ENCODE assay signal across 8 cellular contexts in the genomic region with DNA sequence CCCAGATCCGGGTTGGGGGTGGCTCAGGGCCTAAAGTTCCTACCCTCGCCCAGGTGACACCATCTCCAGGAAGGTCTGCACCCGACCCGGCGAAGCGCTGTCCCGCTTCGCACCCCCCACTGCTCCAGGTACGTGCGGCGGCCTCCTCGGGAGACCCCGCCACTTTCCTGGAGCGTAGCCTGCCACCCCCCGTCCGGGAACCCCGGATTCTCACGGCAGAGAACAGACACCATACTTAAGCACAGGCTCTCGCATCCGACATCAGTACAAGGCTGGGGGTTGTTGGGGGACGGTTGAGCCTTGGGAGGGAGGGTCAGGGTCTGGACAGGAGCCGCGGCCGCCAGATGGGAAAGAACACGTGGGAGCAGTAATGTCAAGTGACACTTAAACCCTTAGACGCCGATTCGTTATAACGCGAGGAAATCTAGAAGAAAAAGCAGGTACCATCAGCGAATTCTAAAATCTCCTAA. TPM values are rescaled to one million over a fixed set of nuclear protein-coding genes. Genes with fewer than 3 reads are reported as not detected.
A peak's percentile ranks its signal among the peaks of the same experiment; 100 is the strongest.
DNase-seq lines count a peak whose midpoint lies in the region; ATAC-seq, FAIRE-seq and TF ChIP-seq lines count a peak whose summit lies in the region.

No MANE protein-coding gene starts in this region.

- no peak overlapping the region for H2BK15ac ChIP-seq in neuronal stem cell (ENCODE audit: low read length)

- H3K4me3 Mint-ChIP-seq in CD4-positive, CD25-positive, alpha-beta regulatory T cell = peak overlapping the region; percentile 84 to 93 (median 92)
- H3K4me3 Mint-ChIP-seq in activated T-helper 17 cell treated with anti-CD3 and anti-CD28 coated beads, Interleukin-2, amount 50 U/mL, for 72 hours = peak overlapping the region; percentile 86

- peak overlapping the region; percentile 93 for H3K27ac ChIP-seq in CD4-positive, CD25-positive, alpha-beta regulatory T cell (ENCODE audit: insufficient read depth, low read length, poor library complexity, severe bottlenecking)
- H3K27ac ChIP-seq in neuronal stem cell (replicated peaks; ENCODE audit: low read length) = peak overlapping the region; percentile 72
- peak overlapping the region; percentile 91 for H3K27ac ChIP-seq in suprapubic skin

- no peak overlapping the region for H3K4ac ChIP-seq in neuronal stem cell (ENCODE audit: low read length)

- H2BK120ac ChIP-seq in neuronal stem cell (ENCODE audit: low read depth, low read length) = no peak overlapping the region

- H2BK5ac ChIP-seq in neuronal stem cell (ENCODE audit: low read length) = no peak overlapping the region

- peaks cover 7% of the 10 kb centered on the region for H3K27me3 Mint-ChIP-seq in CD4-positive, CD25-positive, alpha-beta regulatory T cell
- H3K27me3 Mint-ChIP-seq in activated T-helper 17 cell treated with anti-CD3 and anti-CD28 coated beads, Interleukin-2, amount 50 U/mL, for 72 hours = no peaks in the 10 kb centered on the region

- H3K14ac ChIP-seq in neuronal stem cell (ENCODE audit: low read length) = no peak overlapping the region

- H3K18ac ChIP-seq in neuronal stem cell (ENCODE audit: low read length) = no peak overlapping the region

- no peaks in the 10 kb centered on the region for H3K27me3 ChIP-seq in CD4-positive, CD25-positive, alpha-beta regulatory T cell (ENCODE audit: control insufficient read depth, insufficient read depth, low read length)
- H3K27me3 ChIP-seq in neuronal stem cell (ENCODE audit: control insufficient read depth in 3 of 3, insufficient read depth in 3 of 3, low read depth in 1 of 3, low read length in 3 of 3) (no peaks in the 10 kb centered on the region), suprapubic skin (no peaks in the 10 kb centered on the region)

- H4K8ac ChIP-seq in neuronal stem cell (ENCODE audit: low read depth, low read length) = no peak overlapping the region

- H2AK5ac ChIP-seq in neuronal stem cell (ENCODE audit: low read depth, low read length) = no peak overlapping the region

- TF ChIP-seq EP300 in suprapubic skin (IDR thresholded peaks at IDR 0.05) = no peak

- peak overlapping the region; percentile 93 for H2AFZ ChIP-seq in neuronal stem cell (ENCODE audit: low read length)

- FAIRE-seq in RCC 7860 (lab: Jason Lieb, UNC) = no peak

- peaks cover 3% of the 10 kb centered on the region for H3K79me1 ChIP-seq in neuronal stem cell (ENCODE audit: low read depth, low read length)

- peaks cover 16% of the 10 kb centered on the region for H3K36me3 Mint-ChIP-seq in CD4-positive, CD25-positive, alpha-beta regulatory T cell
- peaks cover 67% of the 10 kb centered on the region for H3K36me3 Mint-ChIP-seq in activated T-helper 17 cell treated with anti-CD3 and anti-CD28 coated beads, Interleukin-2, amount 50 U/mL, for 72 hours (ENCODE audit: low read depth)

- no peak overlapping the region for H2BK12ac ChIP-seq in neuronal stem cell (ENCODE audit: low read length)

- H3K9me3 ChIP-seq in CD4-positive, CD25-positive, alpha-beta regulatory T cell (ENCODE audit: control insufficient read depth in 2 of 2, low read length in 2 of 2) = no peaks in the 10 kb centered on the region
- H3K9me3 ChIP-seq in neuronal stem cell (replicated peaks in 1 of 2; ENCODE audit: control insufficient read depth in 2 of 2, insufficient read depth in 1 of 2, low read depth in 1 of 2, low read length in 2 of 2) = no peaks in the 10 kb centered on the region
- no peaks in the 10 kb centered on the region for H3K9me3 ChIP-seq in suprapubic skin

- no peak for TF ChIP-seq POLR2A in suprapubic skin (IDR thresholded peaks at IDR 0.05)

- peak overlapping the region; percentile 93 to 99 (median 95) for H3K27ac Mint-ChIP-seq in CD4-positive, CD25-positive, alpha-beta regulatory T cell
- H3K27ac Mint-ChIP-seq in activated T-helper 17 cell treated with anti-CD3 and anti-CD28 coated beads, Interleukin-2, amount 50 U/mL, for 72 hours = peak overlapping the region; percentile 93

- peak overlapping the region; percentile 100 for H3K4me3 ChIP-seq in CD4-positive, CD25-positive, alpha-beta regulatory T cell (ENCODE audit: low read depth, low read length)
- H3K4me3 ChIP-seq in fibroblast of villous mesenchyme (ENCODE audit: low read depth, low read length) = peak overlapping the region; percentile 80
- H3K4me3 ChIP-seq in neuronal stem cell (ENCODE audit: low read length in 2 of 2) = peak overlapping the region; percentile 88 to 93
- peak overlapping the region; percentile 93 for H3K4me3 ChIP-seq in suprapubic skin

- H3K4me1 ChIP-seq in CD4-positive, CD25-positive, alpha-beta regulatory T cell (ENCODE audit: control insufficient read depth, insufficient read depth, low read length, poor library complexity, severe bottlenecking) = peaks cover 25% of the 10 kb centered on the region
- H3K4me1 ChIP-seq in neuronal stem cell (ENCODE audit: control insufficient read depth in 2 of 2, insufficient read depth in 1 of 2, low read depth in 1 of 2, low read length in 2 of 2) (peaks cover 0 to 6% of the 10 kb centered on the region in 2 donors), suprapubic skin (peaks cover 23% of the 10 kb centered on the region)

- no peak overlapping the region for H4K91ac ChIP-seq in neuronal stem cell (ENCODE audit: low read depth, low read length, poor library complexity)

- H3K4me2 ChIP-seq in neuronal stem cell (ENCODE audit: insufficient read depth, low read length, poor library complexity, severe bottlenecking) = peak overlapping the region; percentile 90

- ATAC-seq in CD4-positive, CD25-positive, alpha-beta regulatory T cell (ENCODE audit: low read depth in 2 of 2) = peak in 1 of 2 donors; percentile 14
- ATAC-seq in GM19455 (IDR thresholded peaks at IDR 0.05; ENCODE audit: unreplicated experiment) = peak; percentile 40
- ATAC-seq in activated T-helper 17 cell treated with anti-CD3 and anti-CD28 coated beads, Interleukin-2, amount 50 U/mL, for 72 hours (replicated peaks) = peak; percentile 18

- H3K9me3 Mint-ChIP-seq in CD4-positive, CD25-positive, alpha-beta regulatory T cell = no peaks in the 10 kb centered on the region
- H3K9me3 Mint-ChIP-seq in activated T-helper 17 cell treated with anti-CD3 and anti-CD28 coated beads, Interleukin-2, amount 50 U/mL, for 72 hours = no peaks in the 10 kb centered on the region

- no peak for TF ChIP-seq CTCF in fibroblast of villous mesenchyme (IDR thresholded peaks at IDR 0.05; ENCODE audit: insufficient read depth, low read depth, low read length)
- TF ChIP-seq CTCF in suprapubic skin (IDR thresholded peaks at IDR 0.05) = no peak

- DNase-seq in CD4-positive, CD25-positive, alpha-beta regulatory T cell = peak in 1 of 3 donors; percentile 26
- DNase-seq in HuH-7.5 (ENCODE audit: low spot score) = peak; percentile 20
- DNase-seq in RCC 7860 (ENCODE audit: low spot score) = peak; percentile 25
- peak; percentile 73 for DNase-seq in fibroblast of villous mesenchyme (ENCODE audit: low read depth)
- peak; percentile 77 for DNase-seq in neuronal stem cell (ENCODE audit: low spot score)
- DNase-seq in suprapubic skin (ENCODE audit: low spot score in 2 of 2) = peak in 1 of 2 donors; percentile 78

- WGBS in neuronal stem cell (ENCODE audit: extremely low coverage in 2 of 2, insufficient read length in 2 of 2, insufficient replicate concordance in 1 of 2), 2 donors = no CpG with 5 or more reads among the region's 31 CpGs
- 0% methylated on average over 26 of the region's 31 CpGs for WGBS in suprapubic skin

- no peak overlapping the region for H3K23ac ChIP-seq in neuronal stem cell (ENCODE audit: low read depth, low read length, poor library complexity)

- H3K9ac ChIP-seq in neuronal stem cell (ENCODE audit: low read depth, low read length, poor library complexity) = peak overlapping the region; percentile 82

- H3K36me3 ChIP-seq in CD4-positive, CD25-positive, alpha-beta regulatory T cell (ENCODE audit: control insufficient read depth, insufficient read depth, low read length) = peaks cover 16% of the 10 kb centered on the region
- peaks cover 3 to 54% of the 10 kb centered on the region in 2 donors for H3K36me3 ChIP-seq in neuronal stem cell (replicated peaks in 1 of 2; ENCODE audit: control insufficient read depth in 2 of 2, insufficient read depth in 2 of 2, low read length in 2 of 2)
- H3K36me3 ChIP-seq in suprapubic skin = peaks cover 13% of the 10 kb centered on the region

- H3K4me1 Mint-ChIP-seq in CD4-positive, CD25-positive, alpha-beta regulatory T cell = peaks cover 23 to 59% (median 33%) of the 10 kb centered on the region in 4 donors
- peaks cover 26% of the 10 kb centered on the region for H3K4me1 Mint-ChIP-seq in activated T-helper 17 cell treated with anti-CD3 and anti-CD28 coated beads, Interleukin-2, amount 50 U/mL, for 72 hours

RNA-seq across cellular contexts. Expression of a gene that starts 0.5 kb away (rescaled TPM):
- 23.8 TPM for total RNA-seq in CD4-positive, CD25-positive, alpha-beta regulatory T cell
- 10 to 100 TPM; 52.6 to 83.3 (median 60.8) TPM for polyA plus RNA-seq in CD4-positive, CD25-positive, alpha-beta regulatory T cell
- 10 to 100 TPM; 31.9 to 39.8 TPM for total RNA-seq in activated T-helper 17 cell treated with anti-CD3 and anti-CD28 coated beads, Interleukin-2, amount 50 U/mL, for 72 hours
- 20.3 and 22.9 TPM in 2 replicates for total RNA-seq in fibroblast of villous mesenchyme
- 53.9 TPM for polyA plus RNA-seq in neuronal stem cell (2013, experiment 1 of 2)
- polyA plus RNA-seq in neuronal stem cell (2013, experiment 2 of 2) = 53.9 TPM
- 10 to 100 TPM; 44.9 to 61.7 (median 57.6) TPM for total RNA-seq in suprapubic skin

RNA-seq across cellular contexts. Expression of a gene that starts 0.7 kb away (rescaled TPM):
- 34.3 TPM for total RNA-seq in CD4-positive, CD25-positive, alpha-beta regulatory T cell
- polyA plus RNA-seq in CD4-positive, CD25-positive, alpha-beta regulatory T cell = 10 to 100 TPM; 16.8 to 30.3 (median 25.3) TPM
- total RNA-seq in activated T-helper 17 cell treated with anti-CD3 and anti-CD28 coated beads, Interleukin-2, amount 50 U/mL, for 72 hours = 10 to 100 TPM; 39.7 to 40.6 TPM
- total RNA-seq in fibroblast of villous mesenchyme = 23.2 and 30.2 TPM in 2 replicates
- polyA plus RNA-seq in neuronal stem cell (2013, experiment 1 of 2) = 18.5 TPM
- 18.0 TPM for polyA plus RNA-seq in neuronal stem cell (2013, experiment 2 of 2)
- 10 to 100 TPM; 11.1 to 37.1 (median 16.5) TPM for total RNA-seq in suprapubic skin

RNA-seq across cellular contexts. Expression of a gene that starts 31.1 kb away (rescaled TPM):
- total RNA-seq in CD4-positive, CD25-positive, alpha-beta regulatory T cell = not detected
- polyA plus RNA-seq in CD4-positive, CD25-positive, alpha-beta regulatory T cell = under 1 TPM in 1 of 4 donors, not detected in 3; 0.47 TPM
- total RNA-seq in activated T-helper 17 cell treated with anti-CD3 and anti-CD28 coated beads, Interleukin-2, amount 50 U/mL, for 72 hours = not detected
- not detected in 2 replicates for total RNA-seq in fibroblast of villous mesenchyme
- 0.22 TPM for polyA plus RNA-seq in neuronal stem cell (2013, experiment 1 of 2)
- polyA plus RNA-seq in neuronal stem cell (2013, experiment 2 of 2) = 0.21 TPM
- 1 to 10 TPM in 1 of 4 donors, not detected in 3; 2.7 TPM for total RNA-seq in suprapubic skin
